29 cellular contexts compared by ENCODE assay signal in the genomic region with DNA sequence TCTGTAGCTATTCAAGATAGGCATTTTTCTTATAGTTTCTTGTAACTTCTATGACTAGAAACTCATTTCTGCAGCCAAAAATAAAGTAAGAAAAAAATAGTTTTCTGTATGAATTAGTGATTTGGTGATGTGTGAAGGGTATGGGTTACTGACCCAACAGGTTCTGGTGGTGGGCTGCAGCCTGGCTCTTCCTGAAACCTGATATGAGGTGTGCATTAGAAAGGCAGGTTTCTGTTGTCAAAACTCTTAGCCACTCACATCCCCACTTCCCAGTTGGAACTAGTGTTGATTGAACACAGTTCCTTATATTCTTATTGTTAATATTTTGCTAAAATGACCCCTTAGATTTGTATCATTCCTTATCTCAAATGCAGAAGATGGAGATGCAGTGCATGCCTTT.
"Had no signal": no experiment of that assay in that cellular context is flagged by ENCODE, and none has a peak within 500 bp of the region (broad histone marks: within the 10 kb centered on the region; RNA-seq: fewer than 3 reads in every experiment).

No MANE protein-coding gene starts in this region.

- H3K9me3 ChIP-seq: suprapubic skin, testis, thoracic aorta, thyroid gland, tibial artery, tibial nerve, transverse colon, upper lobe of left lung, upper lobe of right lung, uterus, vagina had no signal

- H3K4me3 ChIP-seq: stomach, suprapubic skin, testis, thoracic aorta, thyroid gland, tibial artery, tibial nerve, transverse colon, upper lobe of left lung, upper lobe of right lung, uterus, vagina had no signal

- H3K27me3 ChIP-seq: stomach, suprapubic skin, testis, thyroid gland, tibial artery, tibial nerve, transverse colon, upper lobe of left lung, upper lobe of right lung, uterus, vagina had no signal

- H3K4me3 Mint-ChIP-seq: stimulated activated effector memory CD8-positive, alpha-beta T cell treated with anti-CD3 and anti-CD28 coated beads, Interleukin-12 subunit alpha, Interleukin-12 subunit beta, amount 100 ng/mL, for 72 hours; stimulated activated memory B cell treated with anti-CD40 and anti-IgM and Interleukin-4, amounts not matched to agents 10 μg/mL and 1 μg/mL and 100 μg/mL, for 72 hours; stimulated activated naive B cell treated with anti-CD40 and anti-IgM and Interleukin-4, amounts not matched to agents 10 μg/mL and 1 μg/mL and 100 μg/mL, for 72 hours; stimulated activated naive CD8-positive, alpha-beta T cell treated with anti-CD3 and anti-CD28 coated beads, Interleukin-15, amount 100 ng/mL, for 72 hours; stimulated activated naive CD8-positive, alpha-beta T cell treated with anti-CD3 and anti-CD28 coated beads, Interleukin-15, Interleukin-2, amounts not matched to agents 100 ng/mL and 50 ng/mL, for 24 hours; type B pancreatic cell had no signal

- H3K36me3 ChIP-seq: stomach, suprapubic skin, thoracic aorta, thyroid gland, tibial artery, tibial nerve, transverse colon, upper lobe of left lung, upper lobe of right lung, uterus, vagina had no signal

- H3K9me3 Mint-ChIP-seq: stimulated activated effector memory CD8-positive, alpha-beta T cell treated with anti-CD3 and anti-CD28 coated beads, Interleukin-12 subunit alpha, Interleukin-12 subunit beta, amount 100 ng/mL, for 72 hours; stimulated activated memory B cell treated with anti-CD40 and anti-IgM and Interleukin-4, amounts not matched to agents 10 μg/mL and 1 μg/mL and 100 μg/mL, for 72 hours; stimulated activated naive B cell treated with anti-CD40 and anti-IgM and Interleukin-4, amounts not matched to agents 10 μg/mL and 1 μg/mL and 100 μg/mL, for 72 hours; stimulated activated naive CD8-positive, alpha-beta T cell treated with anti-CD3 and anti-CD28 coated beads, Interleukin-15, amount 100 ng/mL, for 72 hours; stimulated activated naive CD8-positive, alpha-beta T cell treated with anti-CD3 and anti-CD28 coated beads, Interleukin-15, Interleukin-2, amounts not matched to agents 100 ng/mL and 50 ng/mL, for 24 hours; type B pancreatic cell had no signal

- H3K27ac Mint-ChIP-seq: stimulated activated effector memory CD8-positive, alpha-beta T cell treated with anti-CD3 and anti-CD28 coated beads, Interleukin-12 subunit alpha, Interleukin-12 subunit beta, amount 100 ng/mL, for 72 hours; stimulated activated memory B cell treated with anti-CD40 and anti-IgM and Interleukin-4, amounts not matched to agents 10 μg/mL and 1 μg/mL and 100 μg/mL, for 72 hours; stimulated activated naive B cell treated with anti-CD40 and anti-IgM and Interleukin-4, amounts not matched to agents 10 μg/mL and 1 μg/mL and 100 μg/mL, for 72 hours; stimulated activated naive CD8-positive, alpha-beta T cell treated with anti-CD3 and anti-CD28 coated beads, Interleukin-15, amount 100 ng/mL, for 72 hours; stimulated activated naive CD8-positive, alpha-beta T cell treated with anti-CD3 and anti-CD28 coated beads, Interleukin-15, Interleukin-2, amounts not matched to agents 100 ng/mL and 50 ng/mL, for 24 hours; type B pancreatic cell had no signal

- H3K4me1 Mint-ChIP-seq: stimulated activated effector memory CD8-positive, alpha-beta T cell treated with anti-CD3 and anti-CD28 coated beads, Interleukin-12 subunit alpha, Interleukin-12 subunit beta, amount 100 ng/mL, for 72 hours; stimulated activated memory B cell treated with anti-CD40 and anti-IgM and Interleukin-4, amounts not matched to agents 10 μg/mL and 1 μg/mL and 100 μg/mL, for 72 hours; stimulated activated naive B cell treated with anti-CD40 and anti-IgM and Interleukin-4, amounts not matched to agents 10 μg/mL and 1 μg/mL and 100 μg/mL, for 72 hours; stimulated activated naive CD8-positive, alpha-beta T cell treated with anti-CD3 and anti-CD28 coated beads, Interleukin-15, amount 100 ng/mL, for 72 hours had no signal

- H3K27ac ChIP-seq: stomach, suprapubic skin, testis, thoracic aorta, thyroid gland, tibial artery, tibial nerve, transverse colon, upper lobe of left lung, upper lobe of right lung, uterus, vagina had no signal

- ATAC-seq: stimulated activated effector memory CD8-positive, alpha-beta T cell treated with anti-CD3 and anti-CD28 coated beads, Interleukin-12 subunit alpha, Interleukin-12 subunit beta, amount 100 ng/mL, for 72 hours; stimulated activated memory B cell treated with anti-CD40 and anti-IgM and Interleukin-4, amounts not matched to agents 10 μg/mL and 1 μg/mL and 100 μg/mL, for 72 hours; stimulated activated naive B cell treated with anti-CD40 and anti-IgM and Interleukin-4, amounts not matched to agents 10 μg/mL and 1 μg/mL and 100 μg/mL, for 72 hours; stimulated activated naive CD8-positive, alpha-beta T cell treated with anti-CD3 and anti-CD28 coated beads, Interleukin-15, amount 100 ng/mL, for 72 hours; stimulated activated naive CD8-positive, alpha-beta T cell treated with anti-CD3 and anti-CD28 coated beads, Interleukin-15, Interleukin-2, amounts not matched to agents 100 U/mL and 50 U/mL, for 24 hours; upper lobe of right lung had no signal

- H3K4me1 ChIP-seq: stomach, suprapubic skin, testis, thyroid gland, tibial artery, tibial nerve, transverse colon, upper lobe of left lung, upper lobe of right lung, uterus, vagina had no signal

- FAIRE-seq: urothelium cell line had no signal

- H3K36me3 Mint-ChIP-seq: stimulated activated effector memory CD8-positive, alpha-beta T cell treated with anti-CD3 and anti-CD28 coated beads, Interleukin-12 subunit alpha, Interleukin-12 subunit beta, amount 100 ng/mL, for 72 hours; stimulated activated memory B cell treated with anti-CD40 and anti-IgM and Interleukin-4, amounts not matched to agents 10 μg/mL and 1 μg/mL and 100 μg/mL, for 72 hours; stimulated activated naive B cell treated with anti-CD40 and anti-IgM and Interleukin-4, amounts not matched to agents 10 μg/mL and 1 μg/mL and 100 μg/mL, for 72 hours; type B pancreatic cell had no signal

- H3K27me3 Mint-ChIP-seq: stimulated activated memory B cell treated with anti-CD40 and anti-IgM and Interleukin-4, amounts not matched to agents 10 μg/mL and 1 μg/mL and 100 μg/mL, for 72 hours; stimulated activated naive B cell treated with anti-CD40 and anti-IgM and Interleukin-4, amounts not matched to agents 10 μg/mL and 1 μg/mL and 100 μg/mL, for 72 hours; stimulated activated naive CD8-positive, alpha-beta T cell treated with anti-CD3 and anti-CD28 coated beads, Interleukin-15, amount 100 ng/mL, for 72 hours; type B pancreatic cell had no signal

- DNase-seq: stimulated activated CD4-positive, alpha-beta T cell treated with anti-CD3 and anti-CD28 coated beads, Interleukin-2, amount 100 ng/mL, for 48 hours; stimulated activated CD4-positive, alpha-beta T cell treated with anti-CD3 and anti-CD28 coated beads, Interleukin-4, amount 100 ng/mL, for 1 hour; stimulated activated CD4-positive, alpha-beta T cell treated with anti-CD3 and anti-CD28 coated beads, Interleukin-4, amount 100 ng/mL, for 24 hours; stimulated activated CD4-positive, alpha-beta T cell treated with anti-CD3 and anti-CD28 coated beads, Interleukin-4, amount 100 ng/mL, for 4 hours; stimulated activated CD8-positive, alpha-beta memory T cell treated with anti-CD3 and anti-CD28 coated beads, Interleukin-4, amount 100 ng/mL, for 48 hours; stimulated activated naive B cell treated with anti-CD40 and anti-IgM and Interleukin-4, amounts not matched to agents 10 μg/mL and 1 μg/mL and 100 μg/mL, for 72 hours; stimulated activated naive CD4-positive, alpha-beta T cell; stimulated activated naive CD4-positive, alpha-beta T cell treated with Interleukin-2 at 50 U/mL for 16 hours; stimulated activated naive CD8-positive, alpha-beta T cell treated with anti-CD3 and anti-CD28 coated beads, Interleukin-15, amount 100 ng/mL, for 72 hours; stimulated activated naive CD8-positive, alpha-beta T cell treated with anti-CD3 and anti-CD28 coated beads, Interleukin-15, Interleukin-2, amounts not matched to agents 100 U/mL and 50 U/mL, for 24 hours; stomach; substantia nigra; testis; thyroid gland; tibial artery; transverse colon; trophoblast cell; upper lobe of left lung; upper lobe of right lung; uterus had no signal
